ENCODE assay signal across 14 cellular contexts in genomic region chr6:144515761-144516160, GRCh38.
DNase-seq lines count a peak whose midpoint lies in the region; ATAC-seq and TF ChIP-seq lines count a peak whose summit lies in the region.
"Had no signal": no experiment of that assay in that cellular context is flagged by ENCODE, and none has a peak within 500 bp of the region (broad histone marks: within the 10 kb centered on the region; RNA-seq: fewer than 3 reads in every experiment).

No MANE protein-coding gene starts in this region.

- H3K4me1 ChIP-seq in neuronal stem cell (ENCODE audit: control insufficient read depth in 2 of 2, insufficient read depth in 1 of 2, low read depth in 1 of 2, low read length in 2 of 2) (no peaks in the 10 kb centered on the region), Peyer's patch (no peaks in the 10 kb centered on the region)
- H3K4me1 ChIP-seq: BE2C, Caco-2 had no signal

- H3K4me2 ChIP-seq in neuronal stem cell (ENCODE audit: insufficient read depth, low read length, poor library complexity, severe bottlenecking) = no peak overlapping the region

- H3K27me3 ChIP-seq in neuronal stem cell (ENCODE audit: control insufficient read depth in 3 of 3, insufficient read depth in 3 of 3, low read depth in 1 of 3, low read length in 3 of 3) (no peaks in the 10 kb centered on the region), Peyer's patch (no peaks in the 10 kb centered on the region)

- DNase-seq in H4 (ENCODE audit: low spot score) = peak; percentile 11
- peak; percentile 28 for DNase-seq in astrocyte of the cerebellum (ENCODE audit: low read depth)
- no peak for DNase-seq in neuronal stem cell (ENCODE audit: low spot score)
- no peak for DNase-seq in Peyer's patch
- no peak for DNase-seq in stimulated activated naive CD4-positive, alpha-beta T cell (lab: John Stamatoyannopoulos, UW)
- DNase-seq: ACHN; BE2C; C1 segment of cervical spinal cord; Caco-2; CD4-positive, CD25-positive, alpha-beta regulatory T cell; GDM1; GOT3; H9 had no signal

- in situ Hi-C loops in astrocyte of the cerebellum (cut with HindIII; ENCODE audit: low sequenced_read_pairs) = no loop called here

- no peak for ATAC-seq in GM21515 (IDR thresholded peaks at IDR 0.05; ENCODE audit: unreplicated experiment)

- no peak overlapping the region for H3K4me3 ChIP-seq in astrocyte of the cerebellum (ENCODE audit: low read depth, low read length)
- no peak overlapping the region for H3K4me3 ChIP-seq in neuronal stem cell (ENCODE audit: low read length in 2 of 2)
- H3K4me3 ChIP-seq in Peyer's patch = no peak overlapping the region

- H2AFZ ChIP-seq in neuronal stem cell (ENCODE audit: low read length) = no peak overlapping the region

- H2BK120ac ChIP-seq in neuronal stem cell (ENCODE audit: low read depth, low read length) = no peak overlapping the region

- no peak for TF ChIP-seq POLR2A in Peyer's patch (IDR thresholded peaks at IDR 0.05)

- no peak overlapping the region for H2BK12ac ChIP-seq in neuronal stem cell (ENCODE audit: low read length)

- H2BK5ac ChIP-seq in neuronal stem cell (ENCODE audit: low read length) = no peak overlapping the region

- H3K9me3 ChIP-seq in neuronal stem cell (replicated peaks in 1 of 2; ENCODE audit: control insufficient read depth in 2 of 2, insufficient read depth in 1 of 2, low read depth in 1 of 2, low read length in 2 of 2) (peaks cover 1 to 3% of the 10 kb centered on the region in 2 donors), Peyer's patch (no peaks in the 10 kb centered on the region)
- H3K9me3 ChIP-seq: BE2C, Caco-2 had no signal

- H3K14ac ChIP-seq in neuronal stem cell (ENCODE audit: low read length) = no peak overlapping the region

- H3K4ac ChIP-seq in neuronal stem cell (ENCODE audit: low read length) = no peak overlapping the region

- no peak overlapping the region for H4K8ac ChIP-seq in neuronal stem cell (ENCODE audit: low read depth, low read length)

- H3K18ac ChIP-seq in neuronal stem cell (ENCODE audit: low read length) = no peak overlapping the region

- peak overlapping the region; percentile 79 for H4K91ac ChIP-seq in neuronal stem cell (ENCODE audit: low read depth, low read length, poor library complexity)

- peaks cover 2 to 76% of the 10 kb centered on the region in 2 donors for H3K36me3 ChIP-seq in neuronal stem cell (replicated peaks in 1 of 2; ENCODE audit: control insufficient read depth in 2 of 2, insufficient read depth in 2 of 2, low read length in 2 of 2)
- peaks cover 0 to 44% (median 0%) of the 10 kb centered on the region in 3 donors for H3K36me3 ChIP-seq in Peyer's patch
- H3K36me3 ChIP-seq: BE2C had no signal

- H2BK15ac ChIP-seq in neuronal stem cell (ENCODE audit: low read length) = no peak overlapping the region

- no peak for TF ChIP-seq CTCF in astrocyte of the cerebellum (IDR thresholded peaks at IDR 0.05; ENCODE audit: low read depth, low read length, missing control alignments)
- TF ChIP-seq CTCF in Peyer's patch (IDR thresholded peaks at IDR 0.05) = no peak

- no peak overlapping the region for H3K27ac ChIP-seq in neuronal stem cell (replicated peaks; ENCODE audit: low read length)
- H3K27ac ChIP-seq in Peyer's patch = no peak overlapping the region

- H2AK5ac ChIP-seq in neuronal stem cell (ENCODE audit: low read depth, low read length) = no peak overlapping the region

- no peaks in the 10 kb centered on the region for H3K79me1 ChIP-seq in neuronal stem cell (ENCODE audit: low read depth, low read length)

- H3K9ac ChIP-seq in neuronal stem cell (ENCODE audit: low read depth, low read length, poor library complexity) = no peak overlapping the region

- no peak overlapping the region for H3K23ac ChIP-seq in neuronal stem cell (ENCODE audit: low read depth, low read length, poor library complexity)

- WGBS in neuronal stem cell (ENCODE audit: extremely low coverage in 2 of 2, insufficient read length in 2 of 2, insufficient replicate concordance in 1 of 2), 2 donors = no CpG with 5 or more reads among the region's 5 CpGs

Comparison
In these comparisons a context has a peak if more than half of its experiments do, and no peak if none do; other contexts are left out.
1. DNase-seq: peak in H4 (single experiment) and astrocyte of the cerebellum (single experiment); none in neuronal stem cell (single experiment), Peyer's patch (0 of 3) and stimulated activated naive CD4-positive, alpha-beta T cell (0 of 6).